Comparison of ENCODE assay signal across 8 cellular contexts in the genomic region with DNA sequence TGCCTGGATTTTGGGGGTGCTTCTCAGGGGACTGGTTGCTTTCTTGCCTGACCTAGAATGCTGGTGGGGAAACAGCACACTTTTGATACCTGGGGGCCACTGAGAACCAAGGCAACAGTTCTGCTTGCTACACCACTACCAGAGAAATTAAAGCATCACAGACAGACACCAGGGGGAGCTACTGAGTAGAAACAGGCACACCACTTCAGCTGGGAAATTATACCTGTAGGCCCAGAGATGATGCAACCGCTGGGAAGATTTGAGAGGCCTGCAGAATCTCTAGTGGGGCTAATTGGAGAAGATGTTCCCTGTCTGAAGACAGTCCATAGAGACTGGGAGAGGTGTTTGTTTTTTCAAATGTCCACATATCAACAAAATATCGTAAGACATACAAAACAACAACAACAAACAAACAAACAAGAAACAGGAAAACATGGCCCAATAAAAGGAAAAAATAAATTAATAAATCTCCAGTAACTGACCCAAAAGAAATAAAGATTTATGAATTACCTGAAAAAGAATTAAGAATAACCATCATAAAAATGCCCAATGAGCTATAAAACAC.
A peak's percentile ranks its signal among the peaks of the same experiment; 100 is the strongest.
DNase-seq lines count a peak whose midpoint lies in the region; ATAC-seq and TF ChIP-seq lines count a peak whose summit lies in the region.

No MANE protein-coding gene starts in this region.

- H3K27me3 ChIP-seq in heart left ventricle: no peaks in the 10 kb centered on the region

- peaks cover 0 to under 1% (median 0%) of the 10 kb centered on the region in 12 donors for H3K4me1 ChIP-seq in heart left ventricle

- no peak overlapping the region for H3K27ac Mint-ChIP-seq in activated CD8-positive, alpha-beta T cell treated with anti-CD3 and anti-CD28 coated beads, Interleukin-2, amount 10 ng/mL, durations not matched to agents 7 days and 5 days

- no peaks in the 10 kb centered on the region for H3K9me3 Mint-ChIP-seq in activated CD8-positive, alpha-beta T cell treated with anti-CD3 and anti-CD28 coated beads, Interleukin-2, amount 10 ng/mL, durations not matched to agents 7 days and 5 days (ENCODE audit: insufficient read depth)

- no peak overlapping the region for H3K27ac ChIP-seq in heart left ventricle

- TF ChIP-seq POLR2A in heart left ventricle (IDR thresholded peaks at IDR 0.05): no peak

- WGBS in heart left ventricle, 4 donors: 57 to 94% (median 62%) methylated on average over 1 to 2 of the region's 2 CpGs

- intact Hi-C loops in heart left ventricle (cut with DNase I): loop anchor here in 7 of 10 donors (1.0 to 5.0 kb wide), 3 partner anchors 34 kb away; no protein-coding TSS in a partner anchor

- TF ChIP-seq CTCF in heart left ventricle (IDR thresholded peaks at IDR 0.05): peak; percentile 37 to 72 (median 60)

- no peaks in the 10 kb centered on the region for H3K36me3 ChIP-seq in heart left ventricle

- peaks cover 0 to 12% (median 0%) of the 10 kb centered on the region in 12 donors for H3K9me3 ChIP-seq in heart left ventricle

- no peak overlapping the region for H3K4me3 Mint-ChIP-seq in activated CD8-positive, alpha-beta T cell treated with anti-CD3 and anti-CD28 coated beads, Interleukin-2, amount 10 ng/mL, durations not matched to agents 7 days and 5 days

- CTCF ChIA-PET in activated CD8-positive, alpha-beta T cell treated with anti-CD3 and anti-CD28 coated beads, Interleukin-2, amount 10 ng/mL, durations not matched to agents 7 days and 5 days (lab: Charles Lee): interaction anchor here (1.0 to 2.9 kb wide), 4 partner anchors 12 to 422 kb away, joined by 3 to 24 read pairs (median 4); no protein-coding TSS in a partner anchor

- DNase-seq in activated gamma-delta T cell treated with Interleukin-2 at 50 U/mL for 16 hours (peak; percentile 21), activated gamma-delta T cell (lab: John Stamatoyannopoulos, UW) (no peak), NCI-H345 treated with DMSO at 0.1 percent for 48 hours (lab: John Stamatoyannopoulos, UW; ENCODE audit: unreplicated experiment) (peak; percentile 34), heart left ventricle (peak in 3 of 5 donors; percentile 25 to 43 (median 27)), putamen (ENCODE audit: low spot score) (peak; percentile 7)
- peak; percentile 67 for DNase-seq in activated CD8-positive, alpha-beta T cell treated with anti-CD3 and anti-CD28 coated beads, Interleukin-2, amount 10 ng/mL, durations not matched to agents 7 days and 5 days

- H3K36me3 Mint-ChIP-seq in activated CD8-positive, alpha-beta T cell treated with anti-CD3 and anti-CD28 coated beads, Interleukin-2, amount 10 ng/mL, durations not matched to agents 7 days and 5 days (ENCODE audit: low read depth): no peaks in the 10 kb centered on the region

- POLR2A ChIA-PET in activated CD8-positive, alpha-beta T cell treated with anti-CD3 and anti-CD28 coated beads, Interleukin-2, amount 10 ng/mL, durations not matched to agents 7 days and 5 days (lab: Charles Lee): interaction anchor here (0.6 kb wide), 1 partner anchor 172 kb away, joined by 3 read pairs; no protein-coding TSS in a partner anchor

- H3K27me3 Mint-ChIP-seq in activated CD8-positive, alpha-beta T cell treated with anti-CD3 and anti-CD28 coated beads, Interleukin-2, amount 10 ng/mL, durations not matched to agents 7 days and 5 days (ENCODE audit: low read depth): no peaks in the 10 kb centered on the region

- H3K4me1 Mint-ChIP-seq in activated CD8-positive, alpha-beta T cell treated with anti-CD3 and anti-CD28 coated beads, Interleukin-2, amount 10 ng/mL, durations not matched to agents 7 days and 5 days (ENCODE audit: low read depth): no peaks in the 10 kb centered on the region

- ATAC-seq in HG03095 (IDR thresholded peaks at IDR 0.05; ENCODE audit: unreplicated experiment): peak; percentile 54
- ATAC-seq in activated CD8-positive, alpha-beta T cell treated with anti-CD3 and anti-CD28 coated beads, Interleukin-2, amount 10 ng/mL, durations not matched to agents 7 days and 5 days: no peak
- ATAC-seq in heart left ventricle: peak in 3 of 4 donors; percentile 45 to 54 (median 51)
- no peak for ATAC-seq in GM21717 (IDR thresholded peaks at IDR 0.05; ENCODE audit: unreplicated experiment)

- no peak overlapping the region for H3K4me3 ChIP-seq in heart left ventricle

Comparison
In these comparisons a context has a peak if more than half of its experiments do, and no peak if none do; other contexts are left out.
1. ATAC-seq: peak in HG03095 (single experiment) and heart left ventricle (3 of 4); none in activated CD8-positive, alpha-beta T cell treated with anti-CD3 and anti-CD28 coated beads, Interleukin-2, amount 10 ng/mL, durations not matched to agents 7 days and 5 days (single experiment) and GM21717 (single experiment).